Comparison of ENCODE assay signal across 1 cellular context in the genomic region with DNA sequence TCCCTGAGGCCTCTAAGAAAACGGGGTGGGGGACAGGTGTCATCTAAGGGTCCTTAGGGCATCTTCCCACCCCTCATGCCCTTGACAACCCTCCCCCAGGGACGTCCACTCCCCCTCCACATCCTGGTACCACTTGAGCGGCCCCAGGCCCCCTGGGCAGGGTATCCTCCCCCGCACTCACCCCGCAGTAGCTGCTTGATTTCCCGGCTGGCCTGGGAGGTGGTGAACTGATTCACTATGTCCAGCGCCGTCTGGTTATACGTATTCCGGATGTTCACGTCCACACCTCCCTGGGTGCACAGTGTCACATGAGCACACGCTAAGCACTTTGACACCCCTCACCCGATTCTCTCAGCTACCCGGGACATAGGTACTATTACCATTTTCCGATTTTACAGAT.
TF ChIP-seq lines count a peak whose summit lies in the region.

No MANE protein-coding gene starts in this region.

TF ChIP-seq in WTC11, 78 proteins besides CTCF, POLR2A, EP300 and RAD21 (continued from another document):
- TF ChIP-seq, protein P1, sequence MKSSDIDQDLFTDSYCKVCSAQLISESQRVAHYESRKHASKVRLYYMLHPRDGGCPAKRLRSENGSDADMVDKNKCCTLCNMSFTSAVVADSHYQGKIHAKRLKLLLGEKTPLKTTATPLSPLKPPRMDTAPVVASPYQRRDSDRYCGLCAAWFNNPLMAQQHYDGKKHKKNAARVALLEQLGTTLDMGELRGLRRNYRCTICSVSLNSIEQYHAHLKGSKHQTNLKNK (CRISPR knock-in tag; IDR thresholded peaks at IDR 0.05), result no peak
- TF ChIP-seq, protein P2, sequence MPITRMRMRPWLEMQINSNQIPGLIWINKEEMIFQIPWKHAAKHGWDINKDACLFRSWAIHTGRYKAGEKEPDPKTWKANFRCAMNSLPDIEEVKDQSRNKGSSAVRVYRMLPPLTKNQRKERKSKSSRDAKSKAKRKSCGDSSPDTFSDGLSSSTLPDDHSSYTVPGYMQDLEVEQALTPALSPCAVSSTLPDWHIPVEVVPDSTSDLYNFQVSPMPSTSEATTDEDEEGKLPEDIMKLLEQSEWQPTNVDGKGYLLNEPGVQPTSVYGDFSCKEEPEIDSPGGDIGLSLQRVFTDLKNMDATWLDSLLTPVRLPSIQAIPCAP (CRISPR knock-in tag; IDR thresholded peaks at IDR 0.05), result no peak
